In genomic region chr17:38797091-38797490, GRCh38 we compare ENCODE assay signal across 12 cellular contexts. TPM values are rescaled to one million over a fixed set of nuclear protein-coding genes. Genes with fewer than 3 reads are reported as not detected.
DNase-seq lines count a peak whose midpoint lies in the region; ATAC-seq and TF ChIP-seq lines count a peak whose summit lies in the region.
"Had no signal": no experiment of that assay in that cellular context is flagged by ENCODE, and none has a peak within 500 bp of the region (broad histone marks: within the 10 kb centered on the region; RNA-seq: fewer than 3 reads in every experiment).

No MANE protein-coding gene starts in this region.

- peaks cover 6% of the 10 kb centered on the region for H3K36me3 Mint-ChIP-seq in activated naive CD4-positive, alpha-beta T cell treated with anti-CD3 and anti-CD28 coated beads, Interleukin-2, amount 50 U/mL, for 24 hours

- H3K27ac ChIP-seq in iPS-20b (ENCODE audit: low read length) (no peak overlapping the region), suprapubic skin (no peak overlapping the region)
- H3K27ac ChIP-seq: C4-2B had no signal

- DNase-seq in activated naive CD4-positive, alpha-beta T cell treated with anti-CD3 and anti-CD28 coated beads, Interleukin-2, amount 50 U/mL, for 16 hours: no peak
- DNase-seq in adipocyte (ENCODE audit: low read depth): peak; percentile 39
- no peak for DNase-seq in suprapubic skin (ENCODE audit: low spot score in 2 of 2)
- no peak for DNase-seq in NCI-H2029 (lab: John Stamatoyannopoulos, UW)
- DNase-seq in DMS 273 treated with DMSO at 0.1 percent for 48 hours (lab: John Stamatoyannopoulos, UW): no peak
- no peak for DNase-seq in omental fat pad (ENCODE audit: low spot score)
- DNase-seq: anterior cingulate cortex; NCI-H187; stimulated activated CD4-positive, alpha-beta T cell treated with anti-CD3 and anti-CD28 coated beads, Interleukin-4, amount 100 ng/mL, for 24 hours had no signal

- no peaks in the 10 kb centered on the region for H3K27me3 ChIP-seq in adipocyte (replicated peaks; ENCODE audit: control insufficient read depth, insufficient read depth, low read length)
- H3K27me3 ChIP-seq in iPS-20b (ENCODE audit: insufficient read depth, low read length): no peaks in the 10 kb centered on the region
- H3K27me3 ChIP-seq in suprapubic skin: no peaks in the 10 kb centered on the region

- TF ChIP-seq EP300 in suprapubic skin (IDR thresholded peaks at IDR 0.05): no peak

- no peak for TF ChIP-seq CTCF in suprapubic skin (IDR thresholded peaks at IDR 0.05)
- TF ChIP-seq CTCF in omental fat pad (IDR thresholded peaks at IDR 0.05): no peak

- TF ChIP-seq POLR2A in suprapubic skin (IDR thresholded peaks at IDR 0.05): no peak

- ATAC-seq in omental fat pad (ENCODE audit: low FRiP score): no peak

- H3K36me3 ChIP-seq in adipocyte (ENCODE audit: control insufficient read depth, insufficient read depth, low read length, severe bottlenecking) (peaks cover 18% of the 10 kb centered on the region), iPS-20b (ENCODE audit: insufficient read depth, low read depth, low read length) (peaks cover 51% of the 10 kb centered on the region), suprapubic skin (peaks cover 12% of the 10 kb centered on the region)

- peak overlapping the region; percentile 87 for H3K9ac ChIP-seq in adipocyte (ENCODE audit: low read length)
- peak overlapping the region; percentile 88; the same call in 1 of the 2 replicates for H3K9ac ChIP-seq in iPS-20b (ENCODE audit: low read depth, low read length)

- H3K4me3 ChIP-seq in adipocyte (ENCODE audit: low read length) (peak overlapping the region; percentile 82), iPS-20b (ENCODE audit: low read length) (peak overlapping the region; percentile 91; the same call in 1 of the 2 replicates), suprapubic skin (peak overlapping the region; percentile 94)

- peaks cover 60% of the 10 kb centered on the region for H3K4me1 Mint-ChIP-seq in activated naive CD4-positive, alpha-beta T cell treated with anti-CD3 and anti-CD28 coated beads, Interleukin-2, amount 50 U/mL, for 24 hours

- H3K4me3 Mint-ChIP-seq in activated naive CD4-positive, alpha-beta T cell treated with anti-CD3 and anti-CD28 coated beads, Interleukin-2, amount 50 U/mL, for 24 hours: peak overlapping the region; percentile 93

- 64% methylated on average over 6 of the region's 6 CpGs for WGBS in suprapubic skin

- H3K9me3 Mint-ChIP-seq in activated naive CD4-positive, alpha-beta T cell treated with anti-CD3 and anti-CD28 coated beads, Interleukin-2, amount 50 U/mL, for 24 hours: no peaks in the 10 kb centered on the region

- H3K9me3 ChIP-seq in adipocyte (ENCODE audit: control insufficient read depth, low read length) (no peaks in the 10 kb centered on the region), iPS-20b (ENCODE audit: insufficient read depth, low read depth, low read length) (no peaks in the 10 kb centered on the region), suprapubic skin (no peaks in the 10 kb centered on the region)

- H3K4me1 ChIP-seq in adipocyte (ENCODE audit: control insufficient read depth, insufficient read depth, low read length): peaks cover 32% of the 10 kb centered on the region
- H3K4me1 ChIP-seq in iPS-20b (ENCODE audit: insufficient read depth, low read length): peaks cover 16% of the 10 kb centered on the region
- peaks cover 36% of the 10 kb centered on the region for H3K4me1 ChIP-seq in suprapubic skin

- H3K27me3 Mint-ChIP-seq in activated naive CD4-positive, alpha-beta T cell treated with anti-CD3 and anti-CD28 coated beads, Interleukin-2, amount 50 U/mL, for 24 hours: no peaks in the 10 kb centered on the region

- peak overlapping the region; percentile 16 for H3K27ac Mint-ChIP-seq in activated naive CD4-positive, alpha-beta T cell treated with anti-CD3 and anti-CD28 coated beads, Interleukin-2, amount 50 U/mL, for 24 hours

RNA-seq across cellular contexts. Expression of gene PIP4K2B, which starts 2.3 kb away (rescaled TPM):
- total RNA-seq in suprapubic skin (10 to 100 TPM; 31.0 to 46.7 (median 38.6) TPM), omental fat pad (10 to 100 TPM; 25.7 to 79.0 (median 47.2) TPM)

RNA-seq across cellular contexts. Expression of gene CWC25, which starts 28.0 kb away (rescaled TPM):
- total RNA-seq in suprapubic skin (10 to 100 TPM; 31.5 to 74.8 (median 34.4) TPM), omental fat pad (10 to 100 TPM; 15.2 to 49.6 (median 30.5) TPM)

RNA-seq across cellular contexts. Expression of gene PSMB3, which starts 44.5 kb away (rescaled TPM):
- total RNA-seq in suprapubic skin: 100 to 1,000 TPM; 106 to 186 (median 162) TPM
- total RNA-seq in omental fat pad: 100 to 1,000 TPM; 140 to 169 (median 155) TPM

RNA-seq across cellular contexts. Expression of gene PCGF2, which starts 49.0 kb away (rescaled TPM):
- total RNA-seq in suprapubic skin (10 to 100 TPM in 1 of 4 donors, 1 to 10 TPM in 3; 5.3 to 15.2 (median 7.0) TPM), omental fat pad (10 to 100 TPM in 1 of 4 donors, 1 to 10 TPM in 3; 3.2 to 17.0 (median 6.1) TPM)

RNA-seq across cellular contexts. Expression of gene RPL23, which starts 56.4 kb away (rescaled TPM):
- total RNA-seq in suprapubic skin (1,000 to 10,000 TPM; 1,382 to 1,902 (median 1,771) TPM), omental fat pad (1,000 to 10,000 TPM; 1,566 to 2,133 (median 2,034) TPM)
